In genomic region chr13:19673473-19674430, GRCh38 we compare ENCODE assay signal across 21 cellular contexts. TPM values are rescaled to one million over a fixed set of nuclear protein-coding genes. Genes with fewer than 3 reads are reported as not detected.
DNase-seq lines count a peak whose midpoint lies in the region; ATAC-seq and TF ChIP-seq lines count a peak whose summit lies in the region.
"Had no signal": no experiment of that assay in that cellular context is flagged by ENCODE, and none has a peak within 500 bp of the region (broad histone marks: within the 10 kb centered on the region; RNA-seq: fewer than 3 reads in every experiment).

No MANE protein-coding gene starts in this region.

- no peak overlapping the region for H3K4me3 ChIP-seq in CD8-positive, alpha-beta T cell (ENCODE audit: low read depth, low read length)
- no peak overlapping the region for H3K4me3 ChIP-seq in body of pancreas
- H3K4me3 ChIP-seq: lower lobe of right lung, upper lobe of left lung had no signal

- TF ChIP-seq POLR2A in body of pancreas (IDR thresholded peaks at IDR 0.05): no peak

- peaks cover 75 to 91% of the 10 kb centered on the region in 2 donors for H3K36me3 Mint-ChIP-seq in CD14-positive monocyte
- peaks cover 87% of the 10 kb centered on the region for H3K36me3 Mint-ChIP-seq in CD8-positive, alpha-beta T cell
- peaks cover 0 to 27% of the 10 kb centered on the region in 2 donors for H3K36me3 Mint-ChIP-seq in naive B cell
- peaks cover 54% of the 10 kb centered on the region for H3K36me3 Mint-ChIP-seq in activated T-helper 1 cell treated with anti-CD3 and anti-CD28 coated beads, Interleukin-12 subunit alpha, Interleukin-12 subunit beta, Interleukin-2, Interleukin-4 antibody, amounts not matched to agents 30 ng/mL and 10 ng/mL and 1 ng/mL, durations not matched to agents 14 hours and 24 hours and 36 hours (ENCODE audit: low read depth)

- H3K27ac ChIP-seq in CD8-positive, alpha-beta T cell (ENCODE audit: low read depth, low read length): no peak overlapping the region
- H3K27ac ChIP-seq in body of pancreas: peak overlapping the region in 2 of 4 donors; percentile 1 to 3
- H3K27ac ChIP-seq: lower lobe of right lung, upper lobe of left lung had no signal

- DNase-seq in CD14-positive monocyte (ENCODE audit: low spot score) (no peak), body of pancreas (no peak), naive B cell (no peak), NCI-H1092 treated with DMSO at 0.1 percent for 48 hours (lab: John Stamatoyannopoulos, UW) (no peak), AML-193 (lab: John Stamatoyannopoulos, UW) (no peak)
- no peak for DNase-seq in CD8-positive, alpha-beta T cell
- no peak for DNase-seq in activated T-helper 1 cell treated with anti-CD3 and anti-CD28 coated beads, Interleukin-12 subunit alpha, Interleukin-12 subunit beta, Interleukin-2, Interleukin-4 antibody, amounts not matched to agents 30 ng/mL and 10 ng/mL and 1 ng/mL, durations not matched to agents 14 hours and 24 hours and 36 hours (ENCODE audit: low spot score)
- DNase-seq: activated CD8-positive, alpha-beta memory T cell treated with anti-CD3 and anti-CD28 coated beads for 24 hours; activated effector memory CD4-positive, alpha-beta T cell treated with anti-CD3 and anti-CD28 coated beads, Interleukin-2, amount 50 U/mL, for 16 hours; dermis blood vessel endothelial cell; DMS153; glutamatergic neuron; Kasumi-1; lower lobe of right lung; NCI-H82; upper lobe of left lung had no signal

- CTCF ChIA-PET in CD8-positive, alpha-beta T cell (lab: Charles Lee): no interaction called here

- H3K4me1 Mint-ChIP-seq in CD14-positive monocyte: peaks cover 2% of the 10 kb centered on the region
- H3K4me1 Mint-ChIP-seq in CD8-positive, alpha-beta T cell (ENCODE audit: low read depth): peaks cover 2% of the 10 kb centered on the region
- peaks cover 4 to 25% (median 10%) of the 10 kb centered on the region in 3 donors for H3K4me1 Mint-ChIP-seq in naive B cell
- H3K4me1 Mint-ChIP-seq in activated T-helper 1 cell treated with anti-CD3 and anti-CD28 coated beads, Interleukin-12 subunit alpha, Interleukin-12 subunit beta, Interleukin-2, Interleukin-4 antibody, amounts not matched to agents 30 ng/mL and 10 ng/mL and 1 ng/mL, durations not matched to agents 14 hours and 24 hours and 36 hours (ENCODE audit: low read depth): peaks cover 5% of the 10 kb centered on the region
- H3K4me1 Mint-ChIP-seq: brain; stimulated activated memory B cell treated with anti-CD40 and anti-IgM and Interleukin-4, amounts not matched to agents 10 μg/mL and 1 μg/mL and 100 μg/mL, for 72 hours had no signal

- no peaks in the 10 kb centered on the region for H3K9me3 ChIP-seq in CD8-positive, alpha-beta T cell (ENCODE audit: low read length)
- H3K9me3 ChIP-seq in body of pancreas: no peaks in the 10 kb centered on the region
- H3K9me3 ChIP-seq: lower lobe of right lung, upper lobe of left lung had no signal

- H3K27ac Mint-ChIP-seq in CD14-positive monocyte (peak overlapping the region in 4 of 7 donors; percentile 2 to 44 (median 38)), naive B cell (peak overlapping the region; percentile 2 to 67 (median 46))
- peak overlapping the region; percentile 75 for H3K27ac Mint-ChIP-seq in CD8-positive, alpha-beta T cell
- no peak overlapping the region for H3K27ac Mint-ChIP-seq in activated T-helper 1 cell treated with anti-CD3 and anti-CD28 coated beads, Interleukin-12 subunit alpha, Interleukin-12 subunit beta, Interleukin-2, Interleukin-4 antibody, amounts not matched to agents 30 ng/mL and 10 ng/mL and 1 ng/mL, durations not matched to agents 14 hours and 24 hours and 36 hours
- H3K27ac Mint-ChIP-seq: stimulated activated memory B cell treated with anti-CD40 and anti-IgM and Interleukin-4, amounts not matched to agents 10 μg/mL and 1 μg/mL and 100 μg/mL, for 72 hours had no signal

- peaks cover 29% of the 10 kb centered on the region for H3K36me3 ChIP-seq in CD8-positive, alpha-beta T cell (ENCODE audit: insufficient read depth, low read length)
- peaks cover 0 to 18% of the 10 kb centered on the region in 2 donors for H3K36me3 ChIP-seq in body of pancreas (replicated peaks in 1 of 2; ENCODE audit: insufficient read depth in 1 of 2, low read depth in 2 of 2)

- H3K27me3 Mint-ChIP-seq in CD14-positive monocyte (ENCODE audit: low read depth in 3 of 3) (no peaks in the 10 kb centered on the region), naive B cell (no peaks in the 10 kb centered on the region)
- H3K27me3 Mint-ChIP-seq in CD8-positive, alpha-beta T cell (ENCODE audit: low read depth): no peaks in the 10 kb centered on the region
- no peaks in the 10 kb centered on the region for H3K27me3 Mint-ChIP-seq in activated T-helper 1 cell treated with anti-CD3 and anti-CD28 coated beads, Interleukin-12 subunit alpha, Interleukin-12 subunit beta, Interleukin-2, Interleukin-4 antibody, amounts not matched to agents 30 ng/mL and 10 ng/mL and 1 ng/mL, durations not matched to agents 14 hours and 24 hours and 36 hours (ENCODE audit: insufficient read depth)
- H3K27me3 Mint-ChIP-seq: brain; stimulated activated memory B cell treated with anti-CD40 and anti-IgM and Interleukin-4, amounts not matched to agents 10 μg/mL and 1 μg/mL and 100 μg/mL, for 72 hours had no signal

- no peaks in the 10 kb centered on the region for H3K9me3 Mint-ChIP-seq in CD14-positive monocyte
- H3K9me3 Mint-ChIP-seq in CD8-positive, alpha-beta T cell: no peaks in the 10 kb centered on the region
- no peaks in the 10 kb centered on the region for H3K9me3 Mint-ChIP-seq in naive B cell
- no peaks in the 10 kb centered on the region for H3K9me3 Mint-ChIP-seq in activated T-helper 1 cell treated with anti-CD3 and anti-CD28 coated beads, Interleukin-12 subunit alpha, Interleukin-12 subunit beta, Interleukin-2, Interleukin-4 antibody, amounts not matched to agents 30 ng/mL and 10 ng/mL and 1 ng/mL, durations not matched to agents 14 hours and 24 hours and 36 hours
- H3K9me3 Mint-ChIP-seq: brain; stimulated activated memory B cell treated with anti-CD40 and anti-IgM and Interleukin-4, amounts not matched to agents 10 μg/mL and 1 μg/mL and 100 μg/mL, for 72 hours had no signal

- H3K4me1 ChIP-seq in CD8-positive, alpha-beta T cell (ENCODE audit: insufficient read depth, low read length): no peaks in the 10 kb centered on the region
- peaks cover 15% of the 10 kb centered on the region for H3K4me1 ChIP-seq in body of pancreas
- H3K4me1 ChIP-seq: lower lobe of right lung, upper lobe of left lung had no signal

- H3K27me3 ChIP-seq in CD8-positive, alpha-beta T cell (ENCODE audit: insufficient read depth, low read length): no peaks in the 10 kb centered on the region
- no peaks in the 10 kb centered on the region for H3K27me3 ChIP-seq in body of pancreas
- H3K27me3 ChIP-seq: upper lobe of left lung had no signal

- no peak overlapping the region for H3K4me3 Mint-ChIP-seq in CD14-positive monocyte
- no peak overlapping the region for H3K4me3 Mint-ChIP-seq in CD8-positive, alpha-beta T cell
- H3K4me3 Mint-ChIP-seq in naive B cell: peak overlapping the region in 1 of 8 donors; percentile 17
- no peak overlapping the region for H3K4me3 Mint-ChIP-seq in activated T-helper 1 cell treated with anti-CD3 and anti-CD28 coated beads, Interleukin-12 subunit alpha, Interleukin-12 subunit beta, Interleukin-2, Interleukin-4 antibody, amounts not matched to agents 30 ng/mL and 10 ng/mL and 1 ng/mL, durations not matched to agents 14 hours and 24 hours and 36 hours
- H3K4me3 Mint-ChIP-seq: brain; stimulated activated memory B cell treated with anti-CD40 and anti-IgM and Interleukin-4, amounts not matched to agents 10 μg/mL and 1 μg/mL and 100 μg/mL, for 72 hours had no signal

- 43 to 54% methylated on average over 11 of the region's 11 CpGs for WGBS in body of pancreas, 2 donors

- intact Hi-C loops in CD14-positive monocyte (cut with micrococcal nuclease): no loop called here
- intact Hi-C loops in CD8-positive, alpha-beta T cell (cut with DNase I, micrococcal nuclease): no loop called here
- intact Hi-C loops in body of pancreas (cut with DNase I): no loop called here
- intact Hi-C loops in activated T-helper 1 cell treated with anti-CD3 and anti-CD28 coated beads, Interleukin-12 subunit alpha, Interleukin-12 subunit beta, Interleukin-2, Interleukin-4 antibody, amounts not matched to agents 30 ng/mL and 10 ng/mL and 1 ng/mL, durations not matched to agents 14 hours and 24 hours and 36 hours (cut with micrococcal nuclease): no loop called here

- POLR2A ChIA-PET in CD8-positive, alpha-beta T cell (lab: Charles Lee): no interaction called here

- ATAC-seq in CD8-positive, alpha-beta T cell: no peak
- ATAC-seq in body of pancreas (peak; percentile 60), naive B cell (ENCODE audit: low read depth in 2 of 2) (no peak), HG03565 (IDR thresholded peaks at IDR 0.05; ENCODE audit: unreplicated experiment) (no peak)
- ATAC-seq: esophagus mucosa; lower lobe of right lung; Panc1; stimulated activated memory B cell treated with anti-CD40 and anti-IgM and Interleukin-4, amounts not matched to agents 10 μg/mL and 1 μg/mL and 100 μg/mL, for 72 hours had no signal

- no peak for TF ChIP-seq CTCF in CD14-positive monocyte (IDR thresholded peaks at IDR 0.05)
- no peak for TF ChIP-seq CTCF in CD8-positive, alpha-beta T cell (IDR thresholded peaks at IDR 0.05)
- no peak for TF ChIP-seq CTCF in body of pancreas (IDR thresholded peaks at IDR 0.05)

RNA-seq across cellular contexts. Expression of gene MPHOSPH8, which starts 40.3 kb away (rescaled TPM):
- 1 to 10 TPM; 2.1 to 5.3 TPM for polyA plus RNA-seq in CD14-positive monocyte
- 10 to 100 TPM; 32.9 to 35.6 TPM for total RNA-seq in CD8-positive, alpha-beta T cell
- 10 to 100 TPM; 18.7 to 23.4 TPM for total RNA-seq in body of pancreas
- 10 to 100 TPM in 4 of 6 donors, 1 to 10 TPM in 2; 9.4 to 20.9 (median 10.8) TPM for polyA plus RNA-seq in naive B cell (ENCODE audit: low read depth in 6 of 6)
- 42.9 and 44.3 TPM in 2 replicates for total RNA-seq in activated T-helper 1 cell treated with anti-CD3 and anti-CD28 coated beads, Interleukin-12 subunit alpha, Interleukin-12 subunit beta, Interleukin-2, Interleukin-4 antibody, amounts not matched to agents 30 ng/mL and 10 ng/mL and 1 ng/mL, durations not matched to agents 14 hours and 24 hours and 36 hours
